10 cellular contexts compared by ENCODE assay signal in genomic region chr7:104643587-104644217, GRCh38.
DNase-seq lines count a peak whose midpoint lies in the region; ATAC-seq and TF ChIP-seq lines count a peak whose summit lies in the region.
"Had no signal": no experiment of that assay in that cellular context is flagged by ENCODE, and none has a peak within 500 bp of the region (broad histone marks: within the 10 kb centered on the region; RNA-seq: fewer than 3 reads in every experiment).

No MANE protein-coding gene starts in this region.

- peaks cover 19% of the 10 kb centered on the region for H3K27me3 Mint-ChIP-seq in activated naive CD4-positive, alpha-beta T cell treated with anti-CD3 and anti-CD28 coated beads for 36 hours (ENCODE audit: low read depth)
- no peaks in the 10 kb centered on the region for H3K27me3 Mint-ChIP-seq in endothelial cell (ENCODE audit: unreplicated experiment)

- TF ChIP-seq CTCF in NB4 (IDR thresholded peaks at IDR 0.05; ENCODE audit: low read depth, low read length) (peak; percentile 93), endothelial cell (IDR thresholded peaks at IDR 0.05; ENCODE audit: unreplicated experiment) (peak; percentile 62), testis (IDR thresholded peaks at IDR 0.05) (peak in 2 of 3 experiments; percentile 32 to 44)

- no peaks in the 10 kb centered on the region for H3K4me1 ChIP-seq in testis

- TF ChIP-seq POLR2A in NB4 (IDR thresholded peaks at IDR 0.05; ENCODE audit: extremely low read depth, insufficient read length) (no peak), testis (IDR thresholded peaks at IDR 0.05) (no peak)

- WGBS in testis, 2 donors, result 49 to 74% methylated on average over 5 of the region's 5 CpGs

- ATAC-seq in HG02840 (IDR thresholded peaks at IDR 0.05; ENCODE audit: low FRiP score, unreplicated experiment), result no peak

- no peak overlapping the region for H3K4me3 ChIP-seq in NB4 (ENCODE audit: low read depth, low read length)
- H3K4me3 ChIP-seq in testis, result no peak overlapping the region

- no peaks in the 10 kb centered on the region for H3K4me1 Mint-ChIP-seq in activated naive CD4-positive, alpha-beta T cell treated with anti-CD3 and anti-CD28 coated beads for 36 hours (ENCODE audit: low read depth)
- H3K4me1 Mint-ChIP-seq in endothelial cell (ENCODE audit: unreplicated experiment), result no peaks in the 10 kb centered on the region
- H3K4me1 Mint-ChIP-seq: activated CD4-positive, alpha-beta T cell treated with anti-CD3 and anti-CD28 coated beads, Interleukin-2, amount 10 ng/mL, durations not matched to agents 7 days and 5 days had no signal

- H3K36me3 Mint-ChIP-seq in activated naive CD4-positive, alpha-beta T cell treated with anti-CD3 and anti-CD28 coated beads for 36 hours (ENCODE audit: low read depth), result no peaks in the 10 kb centered on the region
- H3K36me3 Mint-ChIP-seq in endothelial cell (ENCODE audit: low read depth, unreplicated experiment), result no peaks in the 10 kb centered on the region

- intact Hi-C loops in activated naive CD4-positive, alpha-beta T cell treated with anti-CD3 and anti-CD28 coated beads for 36 hours (cut with micrococcal nuclease), result loop anchor here (1.0 kb wide), 2 partner anchors 205 to 275 kb away; no protein-coding TSS in a partner anchor
- intact Hi-C loops in testis (cut with DNase I; ENCODE audit: low total_unique reads), result no loop called here

- no peak overlapping the region for H3K27ac Mint-ChIP-seq in activated naive CD4-positive, alpha-beta T cell treated with anti-CD3 and anti-CD28 coated beads for 36 hours
- no peak overlapping the region for H3K27ac Mint-ChIP-seq in endothelial cell (ENCODE audit: unreplicated experiment)
- H3K27ac Mint-ChIP-seq: activated CD4-positive, alpha-beta T cell treated with anti-CD3 and anti-CD28 coated beads, Interleukin-2, amount 10 ng/mL, durations not matched to agents 7 days and 5 days had no signal

- DNase-seq in activated naive CD4-positive, alpha-beta T cell treated with anti-CD3 and anti-CD28 coated beads for 36 hours, result peak; percentile 12
- DNase-seq in activated naive CD4-positive, alpha-beta T cell (lab: John Stamatoyannopoulos, UW), result no peak
- peak; percentile 49 for DNase-seq in NB4 (ENCODE audit: low read depth)
- DNase-seq in endothelial cell (ENCODE audit: low spot score), result peak; percentile 36
- peak; percentile 34 for DNase-seq in testis
- no peak for DNase-seq in activated effector memory CD4-positive, alpha-beta T cell treated with Interleukin-2 at 50 U/mL for 16 hours
- DNase-seq in anterior cingulate cortex (lab: John Stamatoyannopoulos, UW), result no peak
- DNase-seq: activated CD4-positive, alpha-beta T cell treated with anti-CD3 and anti-CD28 coated beads, Interleukin-2, amount 10 ng/mL, durations not matched to agents 7 days and 5 days; hypothalamus had no signal

- no peaks in the 10 kb centered on the region for H3K9me3 Mint-ChIP-seq in activated naive CD4-positive, alpha-beta T cell treated with anti-CD3 and anti-CD28 coated beads for 36 hours
- H3K9me3 Mint-ChIP-seq in endothelial cell (ENCODE audit: unreplicated experiment), result no peaks in the 10 kb centered on the region
- H3K9me3 Mint-ChIP-seq: activated CD4-positive, alpha-beta T cell treated with anti-CD3 and anti-CD28 coated beads, Interleukin-2, amount 10 ng/mL, durations not matched to agents 7 days and 5 days had no signal

- no peak overlapping the region for H3K4me3 Mint-ChIP-seq in activated naive CD4-positive, alpha-beta T cell treated with anti-CD3 and anti-CD28 coated beads for 36 hours
- no peak overlapping the region for H3K4me3 Mint-ChIP-seq in endothelial cell (ENCODE audit: unreplicated experiment)
- H3K4me3 Mint-ChIP-seq: activated CD4-positive, alpha-beta T cell treated with anti-CD3 and anti-CD28 coated beads, Interleukin-2, amount 10 ng/mL, durations not matched to agents 7 days and 5 days had no signal

- CTCF ChIA-PET in activated naive CD4-positive, alpha-beta T cell treated with anti-CD3 and anti-CD28 coated beads for 36 hours (lab: Charles Lee), result interaction anchor here (0.6 to 3.7 kb wide), 10 partner anchors 9 to 1021 kb away, joined by 3 to 18 read pairs (median 3); no protein-coding TSS in a partner anchor

- no peak overlapping the region for H3K27ac ChIP-seq in testis

- H3K27me3 ChIP-seq in testis, result no peaks in the 10 kb centered on the region

- no peaks in the 10 kb centered on the region for H3K36me3 ChIP-seq in testis (ENCODE audit: low read depth, missing control alignments)

- no peaks in the 10 kb centered on the region for H3K9me3 ChIP-seq in testis

Comparison
In these comparisons a context has a peak if more than half of its experiments do, and no peak if none do; other contexts are left out.
1. DNase-seq: peak in activated naive CD4-positive, alpha-beta T cell treated with anti-CD3 and anti-CD28 coated beads for 36 hours (single experiment), NB4 (single experiment), endothelial cell (single experiment) and testis (single experiment); none in activated naive CD4-positive, alpha-beta T cell (0 of 4), activated effector memory CD4-positive, alpha-beta T cell treated with Interleukin-2 at 50 U/mL for 16 hours (single experiment) and anterior cingulate cortex (0 of 58).
2. CTCF ChIP-seq: peak in every context shown above with its lines; median percentile 93 in NB4; 62 in endothelial cell; 38 in testis.